8 cellular contexts compared by ENCODE assay signal in genomic region chr1:160607051-160608032, GRCh38. TPM values are rescaled to one million over a fixed set of nuclear protein-coding genes. Genes with fewer than 3 reads are reported as not detected.
DNase-seq lines count a peak whose midpoint lies in the region; ATAC-seq, FAIRE-seq and TF ChIP-seq lines count a peak whose summit lies in the region.

No MANE protein-coding gene starts in this region.

- FAIRE-seq in islet of Langerhans (lab: Jason Lieb, UNC): peak; percentile 98

- H3K9me3 Mint-ChIP-seq in stimulated activated naive B cell treated with anti-CD40 and anti-IgM and Interleukin-4, amounts not matched to agents 10 μg/mL and 1 μg/mL and 100 μg/mL, for 72 hours: peaks cover 8 to 11% of the 10 kb centered on the region in 2 donors

- DNase-seq in AG10803 (ENCODE audit: low read depth) (peak; percentile 76), GM13977 (ENCODE audit: low spot score) (peak; percentile 44), NCI-H1417 (lab: John Stamatoyannopoulos, UW) (peak; percentile 20 to 81 (median 65)), T follicular helper cell (ENCODE audit: low read depth) (peak; percentile 54), breast epithelium (ENCODE audit: low spot score in 2 of 2) (peak in 1 of 2 donors; percentile 44)
- no peak for DNase-seq in stimulated activated naive B cell treated with anti-CD40 and anti-IgM and Interleukin-4, amounts not matched to agents 10 μg/mL and 1 μg/mL and 100 μg/mL, for 72 hours

- peak overlapping the region; percentile 91 for H3K27ac Mint-ChIP-seq in stimulated activated naive B cell treated with anti-CD40 and anti-IgM and Interleukin-4, amounts not matched to agents 10 μg/mL and 1 μg/mL and 100 μg/mL, for 72 hours

- H3K4me3 ChIP-seq in AG10803 (ENCODE audit: low read length) (no peak overlapping the region), breast epithelium (no peak overlapping the region)

- no peaks in the 10 kb centered on the region for H3K36me3 ChIP-seq in breast epithelium

- TF ChIP-seq POLR2A in breast epithelium (IDR thresholded peaks at IDR 0.05): no peak

- H3K27ac ChIP-seq in breast epithelium: no peak overlapping the region

- intact Hi-C loops in breast epithelium (cut with DNase I; ENCODE audit: low total_unique reads): no loop called here

- H3K27me3 ChIP-seq in breast epithelium: no peaks in the 10 kb centered on the region

- TF ChIP-seq CTCF in AG10803 (conservative IDR thresholded peaks at IDR 0.05; ENCODE audit: low read length) (peak; percentile 83), GM13977 (IDR thresholded peaks at IDR 0.05; ENCODE audit: extremely low read depth, insufficient read depth, missing control alignments) (peak; percentile 67), breast epithelium (IDR thresholded peaks at IDR 0.05) (peak in 2 of 3 donors; percentile 56 to 69)

- ATAC-seq in HG02870 (IDR thresholded peaks at IDR 0.05; ENCODE audit: unreplicated experiment): peak; percentile 55
- peak; percentile 75 to 84 for ATAC-seq in stimulated activated naive B cell treated with anti-CD40 and anti-IgM and Interleukin-4, amounts not matched to agents 10 μg/mL and 1 μg/mL and 100 μg/mL, for 72 hours (replicated peaks)

- no peaks in the 10 kb centered on the region for H3K9me3 ChIP-seq in breast epithelium

- in situ Hi-C loops in GM13977 (cut with MboI; ENCODE audit: low pct_unique_long_range_greater_than_20kb, low sequenced_read_pairs, unreplicated experiment): loop anchor here (5.0 kb wide), 1 partner anchor 180 kb away; no protein-coding TSS in a partner anchor

- peaks cover 49 to 73% of the 10 kb centered on the region in 2 donors for H3K36me3 Mint-ChIP-seq in stimulated activated naive B cell treated with anti-CD40 and anti-IgM and Interleukin-4, amounts not matched to agents 10 μg/mL and 1 μg/mL and 100 μg/mL, for 72 hours

- peak overlapping the region; percentile 40 to 44 for H3K4me3 Mint-ChIP-seq in stimulated activated naive B cell treated with anti-CD40 and anti-IgM and Interleukin-4, amounts not matched to agents 10 μg/mL and 1 μg/mL and 100 μg/mL, for 72 hours

- H3K4me1 Mint-ChIP-seq in stimulated activated naive B cell treated with anti-CD40 and anti-IgM and Interleukin-4, amounts not matched to agents 10 μg/mL and 1 μg/mL and 100 μg/mL, for 72 hours: peaks cover 57 to 68% of the 10 kb centered on the region in 2 donors

- no peaks in the 10 kb centered on the region for H3K27me3 Mint-ChIP-seq in stimulated activated naive B cell treated with anti-CD40 and anti-IgM and Interleukin-4, amounts not matched to agents 10 μg/mL and 1 μg/mL and 100 μg/mL, for 72 hours

- no peaks in the 10 kb centered on the region for H3K4me1 ChIP-seq in breast epithelium

RNA-seq across cellular contexts. Expression of gene CD84, which starts 28.0 kb away (rescaled TPM):
- 10 to 100 TPM in 1 of 3 donors, 1 to 10 TPM in 2; 2.3 to 17.0 (median 9.8) TPM for total RNA-seq in breast epithelium

RNA-seq across cellular contexts. Expression of gene SLAMF1, which starts 39.5 kb away (rescaled TPM):
- 1 to 10 TPM in 1 of 3 donors, under 1 TPM in 2; 0.64 to 1.8 (median 0.98) TPM for total RNA-seq in breast epithelium
